18 cellular contexts compared by ENCODE assay signal in the genomic region with DNA sequence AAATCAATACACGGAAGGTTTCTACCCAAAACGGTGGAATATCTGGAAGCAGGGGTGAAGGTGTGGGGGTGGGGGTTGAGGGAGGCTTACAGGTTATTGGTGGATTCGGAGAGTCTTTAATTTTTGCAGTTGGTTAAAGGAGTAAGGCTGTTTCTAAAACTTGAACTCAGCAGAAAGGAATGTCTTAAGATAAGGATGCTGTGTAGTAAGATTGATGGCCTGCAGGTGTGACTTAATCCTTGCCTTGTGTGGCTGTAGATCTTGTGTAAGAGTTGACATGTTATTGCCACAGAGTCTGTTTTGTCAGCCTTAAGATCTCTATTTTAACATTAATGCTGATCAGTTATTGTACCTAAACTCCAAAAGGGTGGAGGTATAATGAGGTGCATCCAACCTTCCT. TPM values are rescaled to one million over a fixed set of nuclear protein-coding genes. Genes with fewer than 3 reads are reported as not detected.
A peak's percentile ranks its signal among the peaks of the same experiment; 100 is the strongest.
DNase-seq lines count a peak whose midpoint lies in the region; ATAC-seq and TF ChIP-seq lines count a peak whose summit lies in the region.
"Had no signal": no experiment of that assay in that cellular context is flagged by ENCODE, and none has a peak within 500 bp of the region (broad histone marks: within the 10 kb centered on the region; RNA-seq: fewer than 3 reads in every experiment).

No MANE protein-coding gene starts in this region.

- H3K9ac ChIP-seq in skeletal muscle tissue (ENCODE audit: low read depth in 1 of 3, low read length in 3 of 3): peak overlapping the region in 1 of 3 donors; percentile 19

- H3K27ac ChIP-seq in body of pancreas (peak overlapping the region in 3 of 4 donors; percentile 68 to 91 (median 74)), right lobe of liver (peak overlapping the region in 1 of 3 donors; percentile 14), skeletal muscle tissue (ENCODE audit: low read depth, low read length) (peak overlapping the region; percentile 76)
- H3K27ac ChIP-seq: thoracic aorta had no signal

- no peaks in the 10 kb centered on the region for H3K27me3 ChIP-seq in body of pancreas
- H3K27me3 ChIP-seq in right lobe of liver: no peaks in the 10 kb centered on the region
- H3K27me3 ChIP-seq in skeletal muscle tissue (ENCODE audit: control insufficient read depth in 3 of 3, insufficient read depth in 3 of 3, low read length in 3 of 3): no peaks in the 10 kb centered on the region
- H3K27me3 ChIP-seq: BE2C had no signal

- H3K9me3 Mint-ChIP-seq in T-helper 2 cell treated with Interferon-gamma antibody and Interleukin-4, amounts not matched to agents 5 μg/mL and 100 μg/mL, for 36 hours: no peaks in the 10 kb centered on the region

- H3K4me3 ChIP-seq in body of pancreas (no peak overlapping the region), right lobe of liver (no peak overlapping the region), skeletal muscle tissue (ENCODE audit: low read length in 3 of 3) (no peak overlapping the region)
- H3K4me3 ChIP-seq: thoracic aorta had no signal

- TF ChIP-seq POLR2A in body of pancreas (IDR thresholded peaks at IDR 0.05): no peak
- TF ChIP-seq POLR2A in right lobe of liver (IDR thresholded peaks at IDR 0.05): no peak

- no peaks in the 10 kb centered on the region for H3K9me3 ChIP-seq in body of pancreas
- no peaks in the 10 kb centered on the region for H3K9me3 ChIP-seq in right lobe of liver
- H3K9me3 ChIP-seq in skeletal muscle tissue (ENCODE audit: control insufficient read depth in 3 of 3, low read length in 3 of 3): no peaks in the 10 kb centered on the region
- H3K9me3 ChIP-seq: BE2C, thoracic aorta had no signal

- WGBS in body of pancreas, 2 donors: 25 to 26% methylated on average over 3 of the region's 3 CpGs
- WGBS in right lobe of liver (ENCODE audit: insufficient coverage, low coverage, low lambda C conversion rate, missing lambda C conversion rate): 44% methylated on average over 3 of the region's 3 CpGs

- peaks cover 9% of the 10 kb centered on the region for H3K27me3 Mint-ChIP-seq in T-helper 2 cell treated with Interferon-gamma antibody and Interleukin-4, amounts not matched to agents 5 μg/mL and 100 μg/mL, for 36 hours (ENCODE audit: low read depth)

- peak in 4 of 7 experiments; percentile 19 to 31 (median 24) for TF ChIP-seq CTCF in body of pancreas (IDR thresholded peaks at IDR 0.05)
- no peak for TF ChIP-seq CTCF in right lobe of liver (IDR thresholded peaks at IDR 0.05)

- no peaks in the 10 kb centered on the region for H3K36me3 Mint-ChIP-seq in T-helper 2 cell treated with Interferon-gamma antibody and Interleukin-4, amounts not matched to agents 5 μg/mL and 100 μg/mL, for 36 hours (ENCODE audit: low read depth)

- H3K4me1 Mint-ChIP-seq in T-helper 2 cell treated with Interferon-gamma antibody and Interleukin-4, amounts not matched to agents 5 μg/mL and 100 μg/mL, for 36 hours (ENCODE audit: low read depth): peaks cover 2% of the 10 kb centered on the region

- H3K36me3 ChIP-seq in body of pancreas (replicated peaks in 1 of 2; ENCODE audit: insufficient read depth in 1 of 2, low read depth in 2 of 2) (no peaks in the 10 kb centered on the region), right lobe of liver (no peaks in the 10 kb centered on the region), skeletal muscle tissue (ENCODE audit: control insufficient read depth in 3 of 3, insufficient read depth in 3 of 3, low read length in 3 of 3) (no peaks in the 10 kb centered on the region)
- H3K36me3 ChIP-seq: BE2C, thoracic aorta had no signal

- no peak overlapping the region for H3K27ac Mint-ChIP-seq in T-helper 2 cell treated with Interferon-gamma antibody and Interleukin-4, amounts not matched to agents 5 μg/mL and 100 μg/mL, for 36 hours

- DNase-seq in LHCN-M2 (ENCODE audit: low read depth) (peak; percentile 27), body of pancreas (peak in 3 of 4 donors; percentile 15 to 62 (median 49)), right lobe of liver (no peak), cerebellar cortex (ENCODE audit: low spot score) (no peak), EL (no peak)
- DNase-seq in T-helper 2 cell treated with Interferon-gamma antibody and Interleukin-4, amounts not matched to agents 5 μg/mL and 100 μg/mL, for 36 hours (ENCODE audit: low spot score): no peak
- DNase-seq: activated CD4-positive, CD25-positive, alpha-beta regulatory T cell treated with anti-CD3 and anti-CD28 coated beads, Interleukin-2, amount 50 U/mL, for 72 hours; amygdala; BE2C; foreskin fibroblast; KBM-7; NCI-H1092 treated with DMSO at 0.1 percent for 48 hours; NCI-H524; nucleus accumbens; PC-3; T1000 had no signal

- intact Hi-C loops in body of pancreas (cut with DNase I) (no loop called here), right lobe of liver (cut with DNase I) (no loop called here)

- no peak overlapping the region for H3K4me3 Mint-ChIP-seq in T-helper 2 cell treated with Interferon-gamma antibody and Interleukin-4, amounts not matched to agents 5 μg/mL and 100 μg/mL, for 36 hours

- H3K4me1 ChIP-seq in body of pancreas: peaks cover 13% of the 10 kb centered on the region
- H3K4me1 ChIP-seq in right lobe of liver: no peaks in the 10 kb centered on the region
- H3K4me1 ChIP-seq in skeletal muscle tissue (ENCODE audit: control insufficient read depth in 3 of 3, insufficient read depth in 3 of 3, low read length in 3 of 3): no peaks in the 10 kb centered on the region
- H3K4me1 ChIP-seq: BE2C had no signal

- ATAC-seq in body of pancreas: peak; percentile 96
- ATAC-seq in right lobe of liver: peak in 3 of 4 donors; percentile 6 to 46 (median 41)
- ATAC-seq: PC-3 had no signal

RNA-seq across cellular contexts. Expression of gene OR6M1, which starts 16.4 kb away (rescaled TPM):
- total RNA-seq in LHCN-M2 (2014; rRNA removed) (not detected in 2 replicates), body of pancreas (not detected), right lobe of liver (not detected), skeletal muscle tissue (not detected)
- polyA plus RNA-seq in LHCN-M2 (2012): not detected
- total RNA-seq: PC-3, thoracic aorta had no signal

Comparison
In these comparisons a context has a peak if more than half of its experiments do, and no peak if none do; other contexts are left out.
1. DNase-seq: peak in LHCN-M2 (single experiment) and body of pancreas (3 of 4); none in right lobe of liver (0 of 3), T-helper 2 cell treated with Interferon-gamma antibody and Interleukin-4, amounts not matched to agents 5 μg/mL and 100 μg/mL, for 36 hours (single experiment), cerebellar cortex (single experiment) and EL (single experiment).
2. CTCF ChIP-seq: peak in body of pancreas (4 of 7); none in right lobe of liver (0 of 4).